Comparison of ENCODE assay signal across 11 cellular contexts in genomic region chr4:126850286-126850685, GRCh38.
DNase-seq lines count a peak whose midpoint lies in the region; ATAC-seq, FAIRE-seq and TF ChIP-seq lines count a peak whose summit lies in the region.
"Had no signal": no experiment of that assay in that cellular context is flagged by ENCODE, and none has a peak within 500 bp of the region (broad histone marks: within the 10 kb centered on the region; RNA-seq: fewer than 3 reads in every experiment).

No MANE protein-coding gene starts in this region.

- intact Hi-C loops in GM12878 (cut with micrococcal nuclease; ENCODE audit: unreplicated experiment): no loop called here
- intact Hi-C loops in left ventricle myocardium superior (cut with micrococcal nuclease): no loop called here

- no peaks in the 10 kb centered on the region for H3K9me3 ChIP-seq in GM12878 (replicated peaks; ENCODE audit: control insufficient read depth, insufficient read depth, low read length)
- no peaks in the 10 kb centered on the region for H3K9me3 ChIP-seq in osteoblast (ENCODE audit: low read depth, low read length)

- no peaks in the 10 kb centered on the region for H4K20me1 ChIP-seq in GM12878 (ENCODE audit: control insufficient read depth, insufficient read depth)
- no peaks in the 10 kb centered on the region for H4K20me1 ChIP-seq in osteoblast (ENCODE audit: insufficient read depth, low read length)

- no TSS peak for BruUV-seq in GM12878 (replicated peaks; lab: Mats Ljungman, UMichigan)

- peak; percentile 56 to 68 for DNase-seq in Kasumi-1 (lab: John Stamatoyannopoulos, UW)
- no peak for DNase-seq in GM12878 (ENCODE audit: low read depth, low spot score)
- DNase-seq in osteoblast (ENCODE audit: insufficient read length, low spot score, missing footprints): peak; percentile 43
- no peak for DNase-seq in left ventricle myocardium superior
- no peak for DNase-seq in NCI-H524 (lab: John Stamatoyannopoulos, UW)
- DNase-seq in H7: no peak
- DNase-seq in erythroblast (lab: John Stamatoyannopoulos, UW): no peak
- DNase-seq: heart right ventricle, NCI-H1105 treated with DMSO at 0.1 percent for 48 hours had no signal

- peak; percentile 64 for ATAC-seq in GM19397 (IDR thresholded peaks at IDR 0.05; ENCODE audit: unreplicated experiment)
- ATAC-seq in GM12878: peak; percentile 82
- no peak for ATAC-seq in left ventricle myocardium superior
- ATAC-seq: heart right ventricle had no signal

- CTCF ChIA-PET in GM12878 (lab: Yijun Ruan, JAX): interaction anchor here (0.6 to 1.0 kb wide), 2 partner anchors 9 to 61 kb away, joined by 3 to 4 read pairs; no protein-coding TSS in a partner anchor

- WGBS in GM12878 (ENCODE audit: insufficient coverage, insufficient replicate concordance, low lambda C conversion rate, missing lambda C conversion rate): 0% methylated on average over 1 of the region's 1 CpG

- no peak for TF ChIP-seq RAD21 in GM12878 (IDR thresholded peaks at IDR 0.05; ENCODE audit: insufficient read depth, low read depth, low read length)

- H3K4me3 ChIP-seq in GM12878: no peak overlapping the region
- no peak overlapping the region for H3K4me3 ChIP-seq in osteoblast (ENCODE audit: insufficient read depth, low read length)
- H3K4me3 ChIP-seq in H7 (ENCODE audit: insufficient read depth, low read depth, low read length): no peak overlapping the region
- H3K4me3 ChIP-seq: heart right ventricle, skin epidermis had no signal

- SMC1A ChIA-PET in GM12878 (lab: Charles Lee; ENCODE audit: uncharacterized antibody, unreplicated experiment): no interaction called here

- no peak for FAIRE-seq in GM12878 (lab: Jason Lieb, UNC)

- POLR2A ChIA-PET in GM12878 (lab: Charles Lee): no interaction called here

- no peak for TF ChIP-seq CTCF in GM12878 (IDR thresholded peaks at IDR 0.05 in 2 of 3, conservative IDR thresholded peaks at IDR 0.05 in 1 of 3; ENCODE audit: control insufficient read depth in 2 of 3, extremely low read depth in 1 of 3, insufficient read depth in 1 of 3, low read depth in 3 of 3, low read length in 3 of 3)
- TF ChIP-seq CTCF in osteoblast (IDR thresholded peaks at IDR 0.05; ENCODE audit: extremely low read depth, low read depth, low read length): no peak

- no peak overlapping the region for H3K27ac ChIP-seq in GM12878 (ENCODE audit: control insufficient read depth, insufficient read depth)
- H3K27ac ChIP-seq in osteoblast (ENCODE audit: low read depth, low read length): no peak overlapping the region
- H3K27ac ChIP-seq: heart right ventricle, skin epidermis had no signal

- in situ Hi-C loops in GM12878 (cut with MboI): no loop called here

- H2AFZ ChIP-seq in GM12878 (ENCODE audit: control insufficient read depth, low read depth, low read length) (no peak overlapping the region), osteoblast (ENCODE audit: low read length) (no peak overlapping the region)

- RAD21 ChIA-PET in GM12878 (lab: Charles Lee; ENCODE audit: unreplicated experiment): no interaction called here

- no peak overlapping the region for H3K9ac ChIP-seq in GM12878 (ENCODE audit: control insufficient read depth, insufficient read depth, low read length)

- H3K36me3 ChIP-seq in GM12878 (ENCODE audit: control insufficient read depth in 2 of 2, insufficient read depth in 2 of 2, low read length in 1 of 2): no peaks in the 10 kb centered on the region
- no peaks in the 10 kb centered on the region for H3K36me3 ChIP-seq in osteoblast (ENCODE audit: insufficient read depth, low read length)
- no peaks in the 10 kb centered on the region for H3K36me3 ChIP-seq in H7 (replicated peaks; ENCODE audit: control insufficient read depth, insufficient read depth, low read length)
- H3K36me3 ChIP-seq: heart right ventricle had no signal

- TF ChIP-seq POLR2A in GM12878 (IDR thresholded peaks at IDR 0.05; ENCODE audit: low read depth, low read length): no peak
- TF ChIP-seq POLR2A in erythroblast (IDR thresholded peaks at IDR 0.05; ENCODE audit: low read length): no peak

- H3K4me2 ChIP-seq in GM12878 (ENCODE audit: control insufficient read depth, insufficient read depth) (no peak overlapping the region), osteoblast (ENCODE audit: insufficient read depth, low read length) (no peak overlapping the region)

- H3K27me3 ChIP-seq in GM12878 (replicated peaks in 1 of 2; ENCODE audit: control insufficient read depth in 2 of 2, insufficient read depth in 2 of 2, low read length in 1 of 2): no peaks in the 10 kb centered on the region
- no peaks in the 10 kb centered on the region for H3K27me3 ChIP-seq in osteoblast (ENCODE audit: insufficient read depth, low read length)
- H3K27me3 ChIP-seq in H7 (ENCODE audit: control insufficient read depth, insufficient read depth, low read length): no peaks in the 10 kb centered on the region
- H3K27me3 ChIP-seq: heart right ventricle had no signal

- peak; percentile 40 to 43; a peak in 2 of 4 replicates for TF ChIP-seq EP300 in GM12878 (IDR thresholded peaks at IDR 0.05; ENCODE audit: borderline replicate concordance in 1 of 2, control insufficient read depth in 1 of 2, low read depth in 2 of 2, low read length in 2 of 2)

- H3K4me1 ChIP-seq in GM12878 (ENCODE audit: control insufficient read depth, insufficient read depth, low read length) (no peaks in the 10 kb centered on the region), osteoblast (ENCODE audit: insufficient read depth, low read length) (peaks cover 12% of the 10 kb centered on the region)
- H3K4me1 ChIP-seq: heart right ventricle had no signal

- H3K79me2 ChIP-seq in GM12878 (ENCODE audit: control insufficient read depth, insufficient read depth, low read length) (no peaks in the 10 kb centered on the region), osteoblast (ENCODE audit: insufficient read depth, low read length) (no peaks in the 10 kb centered on the region)

TF ChIP-seq in GM12878, 131 proteins besides CTCF, POLR2A, EP300 and RAD21 (continues in another document):
- TF ChIP-seq CBFB (IDR thresholded peaks at IDR 0.05; ENCODE audit: low read depth) (no peak), ZSCAN29 (IDR thresholded peaks at IDR 0.05) (no peak), NFIC (IDR thresholded peaks at IDR 0.05; ENCODE audit: low read depth, low read length) (no peak), DPF2 (IDR thresholded peaks at IDR 0.05) (peak; percentile 79), ZBED1 (IDR thresholded peaks at IDR 0.05; ENCODE audit: borderline replicate concordance) (no peak), MLLT1 (IDR thresholded peaks at IDR 0.05) (no peak), ATF2 (IDR thresholded peaks at IDR 0.05; ENCODE audit: low read length) (no peak), IKZF2 (IDR thresholded peaks at IDR 0.05) (peak; percentile 96 to 97), GATAD2B (conservative IDR thresholded peaks at IDR 0.05; ENCODE audit: low read depth) (0 out of 2 replicates have a peak, but pooled peaks have one; percentile 44), SMARCA5 (IDR thresholded peaks at IDR 0.05) (no peak), BACH1 (IDR thresholded peaks at IDR 0.05; ENCODE audit: borderline replicate concordance) (0 out of 2 replicates have a peak, but pooled peaks have one; percentile 29), PAX8 (IDR thresholded peaks at IDR 0.05) (no peak), MTA2 (IDR thresholded peaks at IDR 0.05; ENCODE audit: low read depth) (peak; percentile 77), SUZ12 (IDR thresholded peaks at IDR 0.05; ENCODE audit: unreplicated experiment) (no peak), BHLHE40 (IDR thresholded peaks at IDR 0.05; ENCODE audit: borderline replicate concordance in 1 of 2, low read depth in 2 of 2, low read length in 1 of 2) (peak in 1 of 2 experiments; percentile 34; a peak in 1 of 4 replicates), TCF12 (IDR thresholded peaks at IDR 0.05; ENCODE audit: low read depth, low read length) (no peak), PBX3 (IDR thresholded peaks at IDR 0.05; ENCODE audit: insufficient replicate concordance, low read depth, low read length) (peak; percentile 55), HDAC6 (IDR thresholded peaks at IDR 0.05; ENCODE audit: unreplicated experiment) (no peak)

Comparison
In these comparisons a context has a peak if more than half of its experiments do, and no peak if none do; other contexts are left out.
1. DNase-seq: peak in Kasumi-1 (2 of 2) and osteoblast (single experiment); none in GM12878 (single experiment), left ventricle myocardium superior (single experiment), NCI-H524 (0 of 2), H7 (single experiment) and erythroblast (0 of 2).